Comparison of ENCODE assay signal across 13 cellular contexts in the genomic region with DNA sequence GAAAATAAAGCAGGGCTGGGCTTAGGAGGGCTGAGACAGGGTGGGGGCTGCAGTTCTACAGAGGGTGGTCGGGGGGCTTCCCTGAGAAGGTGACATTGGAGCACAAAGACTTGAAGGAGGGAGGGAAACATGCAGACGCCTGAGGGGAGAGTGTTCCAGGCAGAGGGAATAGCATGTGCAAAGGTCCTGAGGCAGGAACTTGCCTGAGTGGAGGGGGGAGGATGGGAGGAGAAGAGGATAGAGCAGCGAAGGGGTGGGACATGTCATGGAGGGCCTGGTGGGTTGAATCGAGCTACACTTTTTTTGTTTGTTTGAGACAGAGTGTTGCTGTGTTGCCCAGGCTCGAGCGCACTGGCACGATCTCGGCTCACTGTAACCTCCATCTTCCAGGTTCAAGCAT.
"Had no signal": no experiment of that assay in that cellular context is flagged by ENCODE, and none has a peak within 500 bp of the region (broad histone marks: within the 10 kb centered on the region; RNA-seq: fewer than 3 reads in every experiment).

No MANE protein-coding gene starts in this region.

- H3K27me3 ChIP-seq: dorsolateral prefrontal cortex, uterus had no signal

- DNase-seq: activated CD4-positive, alpha-beta T cell treated with anti-CD3 and anti-CD28 coated beads, Interleukin-2, amount 50 U/mL, for 4 hours; activated CD4-positive, CD25-positive, alpha-beta regulatory T cell treated with anti-CD3 and anti-CD28 coated beads, Interleukin-2, amount 50 U/mL, for 72 hours; activated naive CD4-positive, alpha-beta T cell; activated T-cell treated with anti-CD3 and anti-CD28 coated beads, Interleukin-2, amount 50 U/mL, for 4 hours; dorsolateral prefrontal cortex; glutamatergic neuron; left lung; mesenchymal stem cell; stimulated activated CD4-positive, alpha-beta T cell treated with anti-CD3 and anti-CD28 coated beads, Interleukin-12 subunit alpha, Interleukin-12 subunit beta, amount 100 ng/mL, for 4 hours; stimulated activated naive CD4-positive, alpha-beta T cell treated with Interleukin-2 at 50 U/mL for 16 hours; uterus had no signal

- H3K4me1 ChIP-seq: esophagus muscularis mucosa, uterus had no signal

- H3K4me3 Mint-ChIP-seq: activated T-cell treated with anti-CD3 and anti-CD28 coated beads, Interleukin-2, amount 50 U/mL, for 4 hours; central memory CD8-positive, alpha-beta T cell had no signal

- H3K36me3 ChIP-seq: esophagus muscularis mucosa, left lung, uterus had no signal

- H3K9me3 Mint-ChIP-seq: activated T-cell treated with anti-CD3 and anti-CD28 coated beads, Interleukin-2, amount 50 U/mL, for 4 hours; central memory CD8-positive, alpha-beta T cell had no signal

- H3K4me3 ChIP-seq: dorsolateral prefrontal cortex, esophagus muscularis mucosa, left lung, uterus had no signal

- H3K27ac ChIP-seq: esophagus muscularis mucosa, left lung, uterus had no signal

- H3K9me3 ChIP-seq: esophagus muscularis mucosa, left lung, uterus had no signal
